In the genomic region with DNA sequence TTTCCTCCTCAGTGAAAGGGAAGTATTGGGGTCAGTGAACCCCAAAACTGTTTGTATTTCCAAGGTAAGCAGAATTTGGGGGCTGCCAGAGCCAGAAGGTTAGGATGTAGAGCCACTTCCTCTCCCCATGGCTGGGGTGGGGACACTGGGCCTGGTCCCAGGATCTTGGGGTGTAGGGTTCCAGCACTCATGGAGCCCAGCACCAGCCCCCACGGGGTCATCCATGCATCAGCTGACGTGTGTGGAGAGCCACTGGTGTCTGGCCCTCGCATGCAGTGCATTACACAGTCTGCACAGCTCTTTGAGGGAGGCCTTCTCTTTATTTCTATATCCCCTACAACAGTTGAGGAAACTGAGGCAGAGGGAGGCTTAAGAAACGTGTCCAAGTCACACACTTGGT, we compare ENCODE assay signal across 14 cellular contexts.
DNase-seq lines count a peak whose midpoint lies in the region; ATAC-seq, FAIRE-seq and TF ChIP-seq lines count a peak whose summit lies in the region.
"Had no signal": no experiment of that assay in that cellular context is flagged by ENCODE, and none has a peak within 500 bp of the region (broad histone marks: within the 10 kb centered on the region; RNA-seq: fewer than 3 reads in every experiment).

No MANE protein-coding gene starts in this region.

- H3K36me3 ChIP-seq in left lung: peaks cover 0 to 24% of the 10 kb centered on the region in 2 donors
- H3K36me3 ChIP-seq in gastrocnemius medialis: no peaks in the 10 kb centered on the region

- TF ChIP-seq POLR2A in A549 (IDR thresholded peaks at IDR 0.05; ENCODE audit: low read length): no peak
- TF ChIP-seq POLR2A in gastrocnemius medialis (IDR thresholded peaks at IDR 0.05): no peak

- H3K4me1 ChIP-seq in A549 (peaks cover 100% of the 10 kb centered on the region), left lung (peaks cover 34 to 75% of the 10 kb centered on the region in 2 donors), gastrocnemius medialis (peaks cover 62 to 84% of the 10 kb centered on the region in 2 donors)

- FAIRE-seq in A549 (lab: Jason Lieb, UNC): no peak
- FAIRE-seq: HepG2 had no signal

- H3K4me1 Mint-ChIP-seq in T-helper 17 cell: peaks cover 13% of the 10 kb centered on the region
- H3K4me1 Mint-ChIP-seq in activated T-helper 1 cell treated with anti-CD3 and anti-CD28 coated beads, Interleukin-12 subunit alpha, Interleukin-12 subunit beta, Interleukin-2, Interleukin-4 antibody, amounts not matched to agents 30 ng/mL and 10 ng/mL and 1 ng/mL, durations not matched to agents 14 hours and 24 hours and 36 hours (ENCODE audit: low read depth): no peaks in the 10 kb centered on the region

- no peaks in the 10 kb centered on the region for H3K9me3 Mint-ChIP-seq in activated T-helper 1 cell treated with anti-CD3 and anti-CD28 coated beads, Interleukin-12 subunit alpha, Interleukin-12 subunit beta, Interleukin-2, Interleukin-4 antibody, amounts not matched to agents 30 ng/mL and 10 ng/mL and 1 ng/mL, durations not matched to agents 14 hours and 24 hours and 36 hours
- H3K9me3 Mint-ChIP-seq: activated T-cell treated with anti-CD3 and anti-CD28 coated beads, Interleukin-2, amount 50 U/mL, for 4 hours had no signal

- no peak overlapping the region for H3K4me3 Mint-ChIP-seq in T-helper 17 cell
- no peak overlapping the region for H3K4me3 Mint-ChIP-seq in activated T-helper 1 cell treated with anti-CD3 and anti-CD28 coated beads, Interleukin-12 subunit alpha, Interleukin-12 subunit beta, Interleukin-2, Interleukin-4 antibody, amounts not matched to agents 30 ng/mL and 10 ng/mL and 1 ng/mL, durations not matched to agents 14 hours and 24 hours and 36 hours
- H3K4me3 Mint-ChIP-seq: activated T-cell treated with anti-CD3 and anti-CD28 coated beads, Interleukin-2, amount 50 U/mL, for 4 hours had no signal

- peaks cover 3% of the 10 kb centered on the region for H3K36me3 Mint-ChIP-seq in T-helper 17 cell (ENCODE audit: low read depth)
- H3K36me3 Mint-ChIP-seq in activated T-helper 1 cell treated with anti-CD3 and anti-CD28 coated beads, Interleukin-12 subunit alpha, Interleukin-12 subunit beta, Interleukin-2, Interleukin-4 antibody, amounts not matched to agents 30 ng/mL and 10 ng/mL and 1 ng/mL, durations not matched to agents 14 hours and 24 hours and 36 hours (ENCODE audit: low read depth): no peaks in the 10 kb centered on the region

- no peak overlapping the region for H3K4me2 ChIP-seq in A549

- POLR2A ChIA-PET in A549 (lab: Yijun Ruan, JAX): no interaction called here

- peak overlapping the region; percentile 98 to 99; a peak in 5 of 6 replicates for H3K27ac ChIP-seq in A549
- H3K27ac ChIP-seq in left lung: peak overlapping the region; percentile 70 to 81
- H3K27ac ChIP-seq in gastrocnemius medialis: peak overlapping the region; percentile 64 to 89 (median 87)

- no peak for TF ChIP-seq RAD21 in A549 (conservative IDR thresholded peaks at IDR 0.05 in 1 of 2, IDR thresholded peaks at IDR 0.05 in 1 of 2)

- H3K27me3 ChIP-seq in left lung: no peaks in the 10 kb centered on the region
- no peaks in the 10 kb centered on the region for H3K27me3 ChIP-seq in gastrocnemius medialis
- H3K27me3 ChIP-seq: testis had no signal

- DNase-seq in A549 (ENCODE audit: low read depth in 1 of 2, low spot score in 1 of 2) (no peak), T-helper 17 cell (no peak), left lung (no peak), gastrocnemius medialis (no peak), GM13976 (ENCODE audit: low spot score) (no peak), mucosa of gallbladder (ENCODE audit: low spot score) (no peak), kidney glomerular epithelial cell (lab: John Stamatoyannopoulos, UW) (no peak)
- DNase-seq in activated T-helper 1 cell treated with anti-CD3 and anti-CD28 coated beads, Interleukin-12 subunit alpha, Interleukin-12 subunit beta, Interleukin-2, Interleukin-4 antibody, amounts not matched to agents 30 ng/mL and 10 ng/mL and 1 ng/mL, durations not matched to agents 14 hours and 24 hours and 36 hours (ENCODE audit: low spot score): no peak
- DNase-seq: activated CD4-positive, alpha-beta T cell treated with anti-CD3 and anti-CD28 coated beads for 4 hours; activated T-cell treated with anti-CD3 and anti-CD28 coated beads, Interleukin-2, amount 50 U/mL, for 4 hours; DMS 273 treated with DMSO at 0.1 percent for 48 hours; OCI-M1 had no signal

- ATAC-seq in A549 (no peak), T-helper 17 cell (no peak), left lung (no peak), gastrocnemius medialis (no peak)
- ATAC-seq: activated T-cell treated with anti-CD3 and anti-CD28 coated beads, Interleukin-2, amount 50 U/mL, for 4 hours; HepG2 had no signal

- no peaks in the 10 kb centered on the region for H3K9me3 ChIP-seq in A549
- no peaks in the 10 kb centered on the region for H3K9me3 ChIP-seq in T-helper 17 cell (ENCODE audit: control insufficient read depth, low read length, poor library complexity, severe bottlenecking)
- no peaks in the 10 kb centered on the region for H3K9me3 ChIP-seq in left lung
- no peaks in the 10 kb centered on the region for H3K9me3 ChIP-seq in gastrocnemius medialis
- H3K9me3 ChIP-seq: testis had no signal

- no peaks in the 10 kb centered on the region for H3K27me3 Mint-ChIP-seq in T-helper 17 cell
- H3K27me3 Mint-ChIP-seq in activated T-helper 1 cell treated with anti-CD3 and anti-CD28 coated beads, Interleukin-12 subunit alpha, Interleukin-12 subunit beta, Interleukin-2, Interleukin-4 antibody, amounts not matched to agents 30 ng/mL and 10 ng/mL and 1 ng/mL, durations not matched to agents 14 hours and 24 hours and 36 hours (ENCODE audit: insufficient read depth): peaks cover 1% of the 10 kb centered on the region

- TF ChIP-seq CTCF in A549 (IDR thresholded peaks at IDR 0.05) (no peak), left lung (IDR thresholded peaks at IDR 0.05) (no peak), gastrocnemius medialis (IDR thresholded peaks at IDR 0.05 in 4 of 5, conservative IDR thresholded peaks at IDR 0.05 in 1 of 5) (no peak), GM13976 (IDR thresholded peaks at IDR 0.05; ENCODE audit: borderline replicate concordance, control extremely low read depth, extremely low read depth, insufficient read depth, missing control alignments) (no peak)

- no peak for TF ChIP-seq EP300 in A549 (IDR thresholded peaks at IDR 0.05)

- intact Hi-C loops in left lung (cut with DNase I) (no loop called here), gastrocnemius medialis (cut with DNase I; ENCODE audit: low total_unique reads) (no loop called here)
- intact Hi-C loops in activated T-helper 1 cell treated with anti-CD3 and anti-CD28 coated beads, Interleukin-12 subunit alpha, Interleukin-12 subunit beta, Interleukin-2, Interleukin-4 antibody, amounts not matched to agents 30 ng/mL and 10 ng/mL and 1 ng/mL, durations not matched to agents 14 hours and 24 hours and 36 hours (cut with micrococcal nuclease): no loop called here

- H3K4me3 ChIP-seq in A549 (no peak overlapping the region), left lung (no peak overlapping the region), gastrocnemius medialis (no peak overlapping the region)
- H3K4me3 ChIP-seq: testis had no signal

- CTCF ChIA-PET in A549 (lab: Yijun Ruan, JAX): interaction anchor here (1.2 to 13.3 kb wide), 3 partner anchors 17 to 35 kb away, joined by 3 to 154 read pairs (median 3); no protein-coding TSS in a partner anchor

- H3K27ac Mint-ChIP-seq in T-helper 17 cell: peak overlapping the region; percentile 14
- no peak overlapping the region for H3K27ac Mint-ChIP-seq in activated T-helper 1 cell treated with anti-CD3 and anti-CD28 coated beads, Interleukin-12 subunit alpha, Interleukin-12 subunit beta, Interleukin-2, Interleukin-4 antibody, amounts not matched to agents 30 ng/mL and 10 ng/mL and 1 ng/mL, durations not matched to agents 14 hours and 24 hours and 36 hours

- in situ Hi-C loops in gastrocnemius medialis (cut with MboI; ENCODE audit: low sequenced_read_pairs in 4 of 4): no loop called here
- in situ Hi-C loops in GM13976 (cut with MboI; ENCODE audit: low sequenced_read_pairs, unreplicated experiment): no loop called here

- 79% methylated on average over 3 of the region's 4 CpGs for WGBS in A549 (ENCODE audit: missing lambda C conversion rate)

TF ChIP-seq in A549, 52 proteins besides CTCF, POLR2A, EP300 and RAD21:
- TF ChIP-seq JUNB (IDR thresholded peaks at IDR 0.05) (no peak), CBX2 (IDR thresholded peaks at IDR 0.05; ENCODE audit: borderline replicate concordance, low read depth) (no peak), FOXS1 (CRISPR knock-in tag; IDR thresholded peaks at IDR 0.05) (no peak), ZSCAN20 (CRISPR knock-in tag; IDR thresholded peaks at IDR 0.05) (no peak), TP53 (CRISPR knock-in tag; IDR thresholded peaks at IDR 0.05) (no peak), HOXB13 (CRISPR knock-in tag; IDR thresholded peaks at IDR 0.05; ENCODE audit: low read depth) (no peak), SREBF2 (IDR thresholded peaks at IDR 0.05) (no peak), TFCP2L1 (CRISPR knock-in tag; IDR thresholded peaks at IDR 0.05) (no peak), CBX8 (IDR thresholded peaks at IDR 0.05) (no peak), RFX5 (IDR thresholded peaks at IDR 0.05) (no peak), RARB (CRISPR knock-in tag; IDR thresholded peaks at IDR 0.05) (no peak), ZNF302 (CRISPR knock-in tag; IDR thresholded peaks at IDR 0.05) (no peak), MAFK (IDR thresholded peaks at IDR 0.05; ENCODE audit: partially characterized antibody) (no peak), ATOH8 (CRISPR knock-in tag; IDR thresholded peaks at IDR 0.05; ENCODE audit: low read depth) (no peak), EHMT2 (IDR thresholded peaks at IDR 0.05; ENCODE audit: low read depth) (no peak)
